In genomic region chr12:79508622-79509021, GRCh38 we compare ENCODE assay signal across 23 cellular contexts.
"Had no signal": no experiment of that assay in that cellular context is flagged by ENCODE, and none has a peak within 500 bp of the region (broad histone marks: within the 10 kb centered on the region; RNA-seq: fewer than 3 reads in every experiment).

No MANE protein-coding gene starts in this region.

- H3K4me3 Mint-ChIP-seq: activated CD8-positive, alpha-beta T cell treated with anti-CD3 and anti-CD28 coated beads, Interleukin-2, amount 10 ng/mL, durations not matched to agents 7 days and 5 days; activated naive CD8-positive, alpha-beta T cell treated with anti-CD3 and anti-CD28 coated beads, Interleukin-2, amount 50 U/mL, for 24 hours; activated T-helper 1 cell treated with anti-CD3 and anti-CD28 coated beads, Interleukin-12 subunit alpha, Interleukin-12 subunit beta, Interleukin-2, Interleukin-4 antibody, amounts not matched to agents 30 ng/mL and 10 ng/mL and 1 ng/mL, durations not matched to agents 14 hours and 24 hours and 36 hours; immature natural killer cell; natural killer cell; stimulated activated naive CD8-positive, alpha-beta T cell treated with anti-CD3 and anti-CD28 coated beads, Interleukin-15, amount 100 ng/mL, for 72 hours had no signal

- H3K36me3 ChIP-seq: ovary, right atrium auricular region, WERI-Rb-1 had no signal

- H3K27ac ChIP-seq: ovary, psoas muscle, right atrium auricular region, tibial artery, WERI-Rb-1 had no signal

- H3K36me3 Mint-ChIP-seq: immature natural killer cell, natural killer cell had no signal

- ATAC-seq: activated CD8-positive, alpha-beta T cell treated with anti-CD3 and anti-CD28 coated beads, Interleukin-2, amount 10 ng/mL, durations not matched to agents 7 days and 5 days; activated naive CD8-positive, alpha-beta T cell treated with anti-CD3 and anti-CD28 coated beads, Interleukin-2, amount 50 U/mL, for 24 hours; left lobe of liver; natural killer cell; psoas muscle; stimulated activated naive CD8-positive, alpha-beta T cell treated with anti-CD3 and anti-CD28 coated beads, Interleukin-15, amount 100 ng/mL, for 72 hours had no signal

- H3K9me3 ChIP-seq: ovary, psoas muscle, right atrium auricular region, tibial artery had no signal

- DNase-seq: activated CD4-positive, alpha-beta T cell treated with anti-CD3 and anti-CD28 coated beads for 1 hour; activated CD4-positive, alpha-beta T cell treated with anti-CD3 and anti-CD28 coated beads, Interleukin-2, amount 50 U/mL, for 1 hour; activated CD8-positive, alpha-beta T cell treated with anti-CD3 and anti-CD28 coated beads, Interleukin-2, amount 10 ng/mL, durations not matched to agents 7 days and 5 days; activated gamma-delta T cell; activated naive CD4-positive, alpha-beta T cell treated with anti-CD3 and anti-CD28 coated beads, Interleukin-2, amount 50 U/mL, for 16 hours; activated naive CD8-positive, alpha-beta T cell treated with anti-CD3 and anti-CD28 coated beads, Interleukin-2, amount 50 U/mL, for 24 hours; cortex of kidney; erythroblast; foreskin fibroblast; immature natural killer cell; natural killer cell; ovary; psoas muscle; stimulated activated CD4-positive, alpha-beta T cell treated with anti-CD3 and anti-CD28 coated beads, Interleukin-12 subunit alpha, Interleukin-12 subunit beta, amount 100 ng/mL, for 4 hours; stimulated activated CD4-positive, alpha-beta T cell treated with anti-CD3 and anti-CD28 coated beads, Interleukin-4, amount 100 ng/mL, for 4 hours; stimulated activated naive CD8-positive, alpha-beta T cell treated with anti-CD3 and anti-CD28 coated beads, Interleukin-15, amount 100 ng/mL, for 72 hours; T-helper 2 cell; tibial artery; WERI-Rb-1 had no signal

- H3K27ac Mint-ChIP-seq: activated CD8-positive, alpha-beta T cell treated with anti-CD3 and anti-CD28 coated beads, Interleukin-2, amount 10 ng/mL, durations not matched to agents 7 days and 5 days; activated naive CD8-positive, alpha-beta T cell treated with anti-CD3 and anti-CD28 coated beads, Interleukin-2, amount 50 U/mL, for 24 hours; activated T-helper 1 cell treated with anti-CD3 and anti-CD28 coated beads, Interleukin-12 subunit alpha, Interleukin-12 subunit beta, Interleukin-2, Interleukin-4 antibody, amounts not matched to agents 30 ng/mL and 10 ng/mL and 1 ng/mL, durations not matched to agents 14 hours and 24 hours and 36 hours; immature natural killer cell; natural killer cell; stimulated activated naive CD8-positive, alpha-beta T cell treated with anti-CD3 and anti-CD28 coated beads, Interleukin-15, amount 100 ng/mL, for 72 hours had no signal

- H3K4me1 ChIP-seq: psoas muscle, right atrium auricular region, tibial artery had no signal

- H3K27me3 Mint-ChIP-seq: activated naive CD8-positive, alpha-beta T cell treated with anti-CD3 and anti-CD28 coated beads, Interleukin-2, amount 50 U/mL, for 24 hours; stimulated activated naive CD8-positive, alpha-beta T cell treated with anti-CD3 and anti-CD28 coated beads, Interleukin-15, amount 100 ng/mL, for 72 hours had no signal

- H3K4me1 Mint-ChIP-seq: activated naive CD8-positive, alpha-beta T cell treated with anti-CD3 and anti-CD28 coated beads, Interleukin-2, amount 50 U/mL, for 24 hours; immature natural killer cell; natural killer cell; stimulated activated naive CD8-positive, alpha-beta T cell treated with anti-CD3 and anti-CD28 coated beads, Interleukin-15, amount 100 ng/mL, for 72 hours had no signal

- H3K27me3 ChIP-seq: ovary, right atrium auricular region, tibial artery had no signal

- H3K4me3 ChIP-seq: lung, ovary, psoas muscle, right atrium auricular region, tibial artery had no signal

- H3K9me3 Mint-ChIP-seq: activated naive CD8-positive, alpha-beta T cell treated with anti-CD3 and anti-CD28 coated beads, Interleukin-2, amount 50 U/mL, for 24 hours; activated T-helper 1 cell treated with anti-CD3 and anti-CD28 coated beads, Interleukin-12 subunit alpha, Interleukin-12 subunit beta, Interleukin-2, Interleukin-4 antibody, amounts not matched to agents 30 ng/mL and 10 ng/mL and 1 ng/mL, durations not matched to agents 14 hours and 24 hours and 36 hours; natural killer cell had no signal
